1 cellular context compared by ENCODE assay signal in genomic region chr20:38113401-38114325, GRCh38.
A peak's percentile ranks its signal among the peaks of the same experiment; 100 is the strongest.
TF ChIP-seq lines count a peak whose summit lies in the region.

No MANE protein-coding gene starts in this region.

TF ChIP-seq in K562, 482 proteins besides CTCF, POLR2A, EP300 and RAD21 (continued from another document and continues in another):
- peak; percentile 39; the same call in 1 of the 2 replicates for TF ChIP-seq MGA (IDR thresholded peaks at IDR 0.05)
- no peak for TF ChIP-seq E2F6 (IDR thresholded peaks at IDR 0.05; ENCODE audit: borderline replicate concordance in 1 of 2, extremely low read depth in 1 of 2, insufficient read depth in 1 of 2, insufficient read length in 1 of 2, low read depth in 1 of 2, low read length in 1 of 2, poor library complexity in 1 of 2, severe bottlenecking in 1 of 2)
- no peak for TF ChIP-seq TAF15 (IDR thresholded peaks at IDR 0.05; ENCODE audit: low read depth, low read length)
- TF ChIP-seq CREB3 (tag; conservative IDR thresholded peaks at IDR 0.05; ENCODE audit: low read depth): no peak
- peak; percentile 36; the same call in 1 of the 2 replicates for TF ChIP-seq TEAD4 (IDR thresholded peaks at IDR 0.05; ENCODE audit: low read length)
- TF ChIP-seq TEAD4 (CRISPR knock-in tag; IDR thresholded peaks at IDR 0.05; ENCODE audit: borderline replicate concordance): no peak
- peak; percentile 71; the same call in 1 of the 2 replicates for TF ChIP-seq CTBP1 (IDR thresholded peaks at IDR 0.05; ENCODE audit: borderline replicate concordance)
- 0 out of 2 replicates have a peak, but pooled peaks have one; percentile 24 for TF ChIP-seq MAX (CRISPR knock-in tag; IDR thresholded peaks at IDR 0.05)
- TF ChIP-seq ELF1 (tag; IDR thresholded peaks at IDR 0.05): 0 out of 2 replicates have a peak, but pooled peaks have one; percentile 20
- TF ChIP-seq TCF7 (IDR thresholded peaks at IDR 0.05; ENCODE audit: borderline replicate concordance): no peak
- 0 out of 4 replicates have a peak, but pooled peaks of 1 of the 2 experiments have one; percentile 8 for TF ChIP-seq TRIM24 (IDR thresholded peaks at IDR 0.05)
- no peak for TF ChIP-seq NR2F6 (CRISPR knock-in tag; IDR thresholded peaks at IDR 0.05)
- TF ChIP-seq NFIC (IDR thresholded peaks at IDR 0.05): peak; percentile 29; the same call in 1 of the 2 replicates
- no peak for TF ChIP-seq MXI1 (IDR thresholded peaks at IDR 0.05; ENCODE audit: low read depth, low read length)
- 0 out of 4 replicates have a peak, but pooled peaks of 1 of the 2 experiments have one; percentile 18 for TF ChIP-seq KDM1A (IDR thresholded peaks at IDR 0.05)
- peak; percentile 76 for TF ChIP-seq MYBL2 (IDR thresholded peaks at IDR 0.05; ENCODE audit: low read depth)
- no peak for TF ChIP-seq MYBL2 (CRISPR knock-in tag; IDR thresholded peaks at IDR 0.05; ENCODE audit: borderline replicate concordance)
- TF ChIP-seq CTCFL (IDR thresholded peaks at IDR 0.05; ENCODE audit: borderline replicate concordance, insufficient read depth, low read depth, low read length, poor library complexity, severe bottlenecking): peak; percentile 89
- 0 out of 2 replicates have a peak, but pooled peaks have one; percentile 32 for TF ChIP-seq MIER1 (IDR thresholded peaks at IDR 0.05; ENCODE audit: low read depth)
- peak; percentile 58; the same call in 1 of the 2 replicates for TF ChIP-seq BCOR (IDR thresholded peaks at IDR 0.05)
- 0 out of 4 replicates have a peak, but pooled peaks of 1 of the 2 experiments have one; percentile 3 for TF ChIP-seq NRF1 (conservative IDR thresholded peaks at IDR 0.05 in 1 of 2, IDR thresholded peaks at IDR 0.05 in 1 of 2)
- TF ChIP-seq ARID2 (IDR thresholded peaks at IDR 0.05): peak; percentile 81
- TF ChIP-seq NR2C1 (IDR thresholded peaks at IDR 0.05): no peak
- peak; percentile 45; the same call in 1 of the 2 replicates for TF ChIP-seq NR2C1 (tag; IDR thresholded peaks at IDR 0.05)
- no peak for TF ChIP-seq ZBTB7A (IDR thresholded peaks at IDR 0.05; ENCODE audit: borderline replicate concordance, control insufficient read depth, low read depth, low read length)
- no peak for TF ChIP-seq NCOA2 (IDR thresholded peaks at IDR 0.05; ENCODE audit: partially characterized antibody in 2 of 2)
- no peak for TF ChIP-seq POLR2AphosphoS2 (IDR thresholded peaks at IDR 0.05; ENCODE audit: low read length)
- TF ChIP-seq ZNF274 (IDR thresholded peaks at IDR 0.05; ENCODE audit: borderline replicate concordance, low read depth, low read length): no peak
- peak in 1 of 2 experiments; percentile 60; a peak in 1 of 4 replicates for TF ChIP-seq SRF (CRISPR knock-in tag; IDR thresholded peaks at IDR 0.05)
- TF ChIP-seq ZBTB2 (IDR thresholded peaks at IDR 0.05): 0 out of 2 replicates have a peak, but pooled peaks have one; percentile 54
- peak; percentile 48; the same call in 1 of the 2 replicates for TF ChIP-seq EHMT2 (IDR thresholded peaks at IDR 0.05)
- peak; percentile 35; the same call in 1 of the 2 replicates for TF ChIP-seq MTA2 (IDR thresholded peaks at IDR 0.05; ENCODE audit: low read depth)
- TF ChIP-seq DEAF1 (CRISPR knock-in tag; IDR thresholded peaks at IDR 0.05): peak; percentile 70
- TF ChIP-seq MECOM (CRISPR knock-in tag; IDR thresholded peaks at IDR 0.05): no peak; the same call in 1 of the 2 replicates
- TF ChIP-seq SMARCE1 (IDR thresholded peaks at IDR 0.05): peak; percentile 68
- peak; percentile 64; the same call in 1 of the 2 replicates for TF ChIP-seq ZEB2 (IDR thresholded peaks at IDR 0.05)
- TF ChIP-seq ZNF740 (CRISPR knock-in tag; IDR thresholded peaks at IDR 0.05): 0 out of 2 replicates have a peak, but pooled peaks have one; percentile 7
- TF ChIP-seq ZNF740 (tag; IDR thresholded peaks at IDR 0.05): no peak
- TF ChIP-seq ETS1 (conservative IDR thresholded peaks at IDR 0.05; ENCODE audit: control insufficient read depth, low read depth, low read length): no peak
- TF ChIP-seq ETV6 (IDR thresholded peaks at IDR 0.05; ENCODE audit: borderline replicate concordance in 1 of 2, low read depth in 2 of 2, low read length in 1 of 2): no peak
- no peak for TF ChIP-seq ETV6 (CRISPR knock-in tag; IDR thresholded peaks at IDR 0.05; ENCODE audit: borderline replicate concordance)
